28 cellular contexts compared by ENCODE assay signal in genomic region chr13:76741624-76742023, GRCh38.
"Had no signal": no experiment of that assay in that cellular context is flagged by ENCODE, and none has a peak within 500 bp of the region (broad histone marks: within the 10 kb centered on the region; RNA-seq: fewer than 3 reads in every experiment).

No MANE protein-coding gene starts in this region.

- H3K36me3 ChIP-seq: left lung, lower lobe of right lung, neural progenitor cell, neutrophil, ovary, right atrium auricular region, right lobe of liver, suprapubic skin, thoracic aorta, tibial artery, upper lobe of right lung had no signal

- H3K27me3 ChIP-seq: hepatocyte, left lung, neural progenitor cell, neutrophil, ovary, right atrium auricular region, right lobe of liver, suprapubic skin, tibial artery, upper lobe of right lung had no signal

- FAIRE-seq: keratinocyte, urothelium cell line had no signal

- H3K4me3 ChIP-seq: hepatocyte, left lung, lower lobe of right lung, neural progenitor cell, ovary, right atrium auricular region, right lobe of liver, suprapubic skin, thoracic aorta, tibial artery, upper lobe of right lung had no signal

- ATAC-seq: left colon; left lung; lower lobe of right lung; natural killer cell; right lobe of liver; stimulated activated effector memory CD8-positive, alpha-beta T cell treated with anti-CD3 and anti-CD28 coated beads, Interleukin-12 subunit alpha, Interleukin-12 subunit beta, amount 100 ng/mL, for 72 hours; upper lobe of right lung had no signal

- DNase-seq: kidney glomerular epithelial cell; left colon; left lung; lower lobe of right lung; mammary epithelial cell; mesendoderm; naive B cell; natural killer cell; nephron progenitor cell; ovary; right lobe of liver; stimulated activated CD4-positive, alpha-beta T cell treated with anti-CD3 and anti-CD28 coated beads, Interleukin-12 subunit alpha, Interleukin-12 subunit beta, amount 100 ng/mL, for 4 hours; stimulated activated CD4-positive, alpha-beta T cell treated with anti-CD3 and anti-CD28 coated beads, Interleukin-15, amount 100 ng/mL, for 24 hours; stimulated activated CD4-positive, alpha-beta T cell treated with anti-CD3 and anti-CD28 coated beads, Interleukin-2, amount 100 ng/mL, for 24 hours; stimulated activated CD4-positive, alpha-beta T cell treated with anti-CD3 and anti-CD28 coated beads, Interleukin-4, amount 100 ng/mL, for 24 hours; stimulated activated naive CD4-positive, alpha-beta T cell; tibial artery; trophoblast cell; upper lobe of right lung had no signal
